In the genomic region with DNA sequence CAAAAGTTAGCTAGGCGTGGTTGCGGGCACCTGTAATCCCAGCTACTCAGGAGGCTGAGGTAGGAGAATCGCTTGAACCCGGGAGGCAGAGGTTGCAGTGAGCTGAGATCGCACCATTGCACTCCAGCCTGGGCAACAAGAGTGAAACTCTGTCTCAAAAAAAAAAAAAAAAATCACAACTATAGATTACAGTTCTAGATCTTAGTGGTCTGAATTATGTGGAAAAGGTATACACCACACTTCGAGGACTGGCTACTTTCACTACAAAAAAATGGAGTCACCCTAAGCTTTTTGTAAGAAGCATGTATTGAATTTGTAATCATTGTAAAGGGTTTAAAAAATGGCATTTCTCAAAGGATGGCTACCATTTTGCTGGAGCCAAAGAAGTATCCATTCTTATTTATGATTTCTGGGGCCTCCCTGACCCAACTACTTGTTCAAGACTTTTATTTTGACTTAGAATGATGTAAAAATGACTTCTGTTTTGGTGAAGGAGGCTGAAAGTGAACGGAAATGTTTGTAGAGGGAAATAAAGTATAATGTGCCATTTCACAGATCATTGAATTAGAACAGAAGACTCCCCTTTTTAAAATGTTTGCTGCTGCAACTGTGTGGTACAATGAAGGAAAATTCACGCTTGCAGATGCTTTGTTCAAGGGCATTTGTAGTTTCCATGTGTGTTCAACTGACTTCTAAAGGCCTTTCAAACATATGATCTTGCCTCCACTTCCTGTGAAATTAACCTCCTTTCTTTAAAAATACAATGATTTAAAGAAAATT, we compare ENCODE assay signal across 19 cellular contexts. TPM values are rescaled to one million over a fixed set of nuclear protein-coding genes. Genes with fewer than 3 reads are reported as not detected.
DNase-seq lines count a peak whose midpoint lies in the region; ATAC-seq and TF ChIP-seq lines count a peak whose summit lies in the region.
"Had no signal": no experiment of that assay in that cellular context is flagged by ENCODE, and none has a peak within 500 bp of the region (broad histone marks: within the 10 kb centered on the region; RNA-seq: fewer than 3 reads in every experiment).

No MANE protein-coding gene starts in this region.

- H3K9me3 Mint-ChIP-seq in stimulated activated naive CD8-positive, alpha-beta T cell treated with anti-CD3 and anti-CD28 coated beads, Interleukin-15, Interleukin-2, amounts not matched to agents 100 ng/mL and 50 ng/mL, for 24 hours, result no peaks in the 10 kb centered on the region
- H3K9me3 Mint-ChIP-seq in activated naive CD8-positive, alpha-beta T cell treated with anti-CD3 and anti-CD28 coated beads for 36 hours, result no peaks in the 10 kb centered on the region
- no peaks in the 10 kb centered on the region for H3K9me3 Mint-ChIP-seq in WTC11
- H3K9me3 Mint-ChIP-seq: activated T-cell treated with anti-CD3 and anti-CD28 coated beads, Interleukin-2, amount 50 U/mL, for 4 hours; stimulated activated naive CD8-positive, alpha-beta T cell treated with anti-CD3 and anti-CD28 coated beads, Interleukin-15, amount 100 ng/mL, for 72 hours had no signal

- peak overlapping the region; percentile 13 for H3K27ac Mint-ChIP-seq in stimulated activated naive CD8-positive, alpha-beta T cell treated with anti-CD3 and anti-CD28 coated beads, Interleukin-15, Interleukin-2, amounts not matched to agents 100 ng/mL and 50 ng/mL, for 24 hours
- peak overlapping the region; percentile 54 for H3K27ac Mint-ChIP-seq in activated naive CD8-positive, alpha-beta T cell treated with anti-CD3 and anti-CD28 coated beads for 36 hours
- H3K27ac Mint-ChIP-seq in WTC11, result no peak overlapping the region

- H3K4me3 Mint-ChIP-seq in stimulated activated naive CD8-positive, alpha-beta T cell treated with anti-CD3 and anti-CD28 coated beads, Interleukin-15, Interleukin-2, amounts not matched to agents 100 ng/mL and 50 ng/mL, for 24 hours, result no peak overlapping the region
- no peak overlapping the region for H3K4me3 Mint-ChIP-seq in activated naive CD8-positive, alpha-beta T cell treated with anti-CD3 and anti-CD28 coated beads for 36 hours
- H3K4me3 Mint-ChIP-seq in WTC11, result no peak overlapping the region
- H3K4me3 Mint-ChIP-seq: activated T-cell treated with anti-CD3 and anti-CD28 coated beads, Interleukin-2, amount 50 U/mL, for 4 hours; stimulated activated naive CD8-positive, alpha-beta T cell treated with anti-CD3 and anti-CD28 coated beads, Interleukin-15, amount 100 ng/mL, for 72 hours had no signal

- no peak for DNase-seq in stimulated activated naive CD8-positive, alpha-beta T cell treated with anti-CD3 and anti-CD28 coated beads, Interleukin-15, Interleukin-2, amounts not matched to agents 100 U/mL and 50 U/mL, for 24 hours
- peak; percentile 19 to 80 for DNase-seq in NCI-H2081 (lab: John Stamatoyannopoulos, UW)
- DNase-seq in activated naive CD8-positive, alpha-beta T cell treated with anti-CD3 and anti-CD28 coated beads for 36 hours, result no peak
- DNase-seq in cerebellar nuclear complex (lab: John Stamatoyannopoulos, UW), result no peak
- DNase-seq in WTC11 (ENCODE audit: low spot score), result no peak
- no peak for DNase-seq in NCI-H2171 treated with DMSO at 0.1 percent for 48 hours (lab: John Stamatoyannopoulos, UW)
- no peak for DNase-seq in coronary artery (ENCODE audit: low spot score)
- DNase-seq: activated CD4-positive, alpha-beta T cell treated with anti-CD3 and anti-CD28 coated beads, Interleukin-2, amount 50 U/mL, for 48 hours; activated T-cell treated with anti-CD3 and anti-CD28 coated beads, Interleukin-2, amount 50 U/mL, for 4 hours; COR-L47; dermis blood vessel endothelial cell; DND-41; head of caudate nucleus; left lung; NCI-H1092; stimulated activated CD4-positive, alpha-beta T cell treated with anti-CD3 and anti-CD28 coated beads, Interleukin-1b, Interleukin-23, amount 100 ng/mL, for 48 hours; stimulated activated naive CD8-positive, alpha-beta T cell treated with anti-CD3 and anti-CD28 coated beads, Interleukin-15, amount 100 ng/mL, for 72 hours; trophoblast cell had no signal

- no peak overlapping the region for H3K27ac ChIP-seq in coronary artery
- H3K27ac ChIP-seq: left lung had no signal

- CTCF ChIA-PET in WTC11 (lab: Charles Lee), result interaction anchor here (0.7 kb wide), 2 partner anchors 306 to 676 kb away, joined by 4 read pairs; no protein-coding TSS in a partner anchor

- H3K4me1 Mint-ChIP-seq in stimulated activated naive CD8-positive, alpha-beta T cell treated with anti-CD3 and anti-CD28 coated beads, Interleukin-15, Interleukin-2, amounts not matched to agents 100 ng/mL and 50 ng/mL, for 24 hours (ENCODE audit: low read depth), result peaks cover 20% of the 10 kb centered on the region
- peaks cover 19% of the 10 kb centered on the region for H3K4me1 Mint-ChIP-seq in activated naive CD8-positive, alpha-beta T cell treated with anti-CD3 and anti-CD28 coated beads for 36 hours
- H3K4me1 Mint-ChIP-seq in WTC11, result peaks cover 8% of the 10 kb centered on the region; the same call in 1 of the 2 replicates

- POLR2A ChIA-PET in WTC11 (lab: Charles Lee), result interaction anchor here (0.7 kb wide), 1 partner anchor 873 kb away, joined by 6 read pairs; no protein-coding TSS in a partner anchor

- H3K36me3 Mint-ChIP-seq in stimulated activated naive CD8-positive, alpha-beta T cell treated with anti-CD3 and anti-CD28 coated beads, Interleukin-15, Interleukin-2, amounts not matched to agents 100 ng/mL and 50 ng/mL, for 24 hours (ENCODE audit: low read depth), result peaks cover 18% of the 10 kb centered on the region
- peaks cover 12% of the 10 kb centered on the region for H3K36me3 Mint-ChIP-seq in activated naive CD8-positive, alpha-beta T cell treated with anti-CD3 and anti-CD28 coated beads for 36 hours
- peaks cover 7% of the 10 kb centered on the region; the same call in 1 of the 2 replicates for H3K36me3 Mint-ChIP-seq in WTC11

- H3K27me3 Mint-ChIP-seq in stimulated activated naive CD8-positive, alpha-beta T cell treated with anti-CD3 and anti-CD28 coated beads, Interleukin-15, Interleukin-2, amounts not matched to agents 100 ng/mL and 50 ng/mL, for 24 hours, result no peaks in the 10 kb centered on the region
- no peaks in the 10 kb centered on the region for H3K27me3 Mint-ChIP-seq in activated naive CD8-positive, alpha-beta T cell treated with anti-CD3 and anti-CD28 coated beads for 36 hours
- H3K27me3 Mint-ChIP-seq in WTC11 (ENCODE audit: low read depth), result no peaks in the 10 kb centered on the region
- H3K27me3 Mint-ChIP-seq: stimulated activated naive CD8-positive, alpha-beta T cell treated with anti-CD3 and anti-CD28 coated beads, Interleukin-15, amount 100 ng/mL, for 72 hours had no signal

- ATAC-seq in stimulated activated naive CD8-positive, alpha-beta T cell treated with anti-CD3 and anti-CD28 coated beads, Interleukin-15, Interleukin-2, amounts not matched to agents 100 U/mL and 50 U/mL, for 24 hours, result no peak
- no peak for ATAC-seq in WTC11
- ATAC-seq: activated T-cell treated with anti-CD3 and anti-CD28 coated beads, Interleukin-2, amount 50 U/mL, for 4 hours; left lung; stimulated activated naive CD8-positive, alpha-beta T cell treated with anti-CD3 and anti-CD28 coated beads, Interleukin-15, amount 100 ng/mL, for 72 hours had no signal

- TF ChIP-seq CTCF in WTC11 (IDR thresholded peaks at IDR 0.05), result no peak
- TF ChIP-seq CTCF in coronary artery (IDR thresholded peaks at IDR 0.05), result no peak

- H3K4me3 ChIP-seq in coronary artery, result no peak overlapping the region
- H3K4me3 ChIP-seq: left lung had no signal

TF ChIP-seq in WTC11, 78 proteins besides CTCF, POLR2A, EP300 and RAD21 (continues in another document):
- TF ChIP-seq FOXJ3 (CRISPR knock-in tag; IDR thresholded peaks at IDR 0.05; ENCODE audit: borderline replicate concordance) (no peak), PRRX2 (CRISPR knock-in tag; IDR thresholded peaks at IDR 0.05) (no peak), OVOL2 (CRISPR knock-in tag; IDR thresholded peaks at IDR 0.05; ENCODE audit: borderline replicate concordance) (no peak), KAT7 (CRISPR knock-in tag; IDR thresholded peaks at IDR 0.05; ENCODE audit: borderline replicate concordance) (no peak)
- TF ChIP-seq, protein P1, sequence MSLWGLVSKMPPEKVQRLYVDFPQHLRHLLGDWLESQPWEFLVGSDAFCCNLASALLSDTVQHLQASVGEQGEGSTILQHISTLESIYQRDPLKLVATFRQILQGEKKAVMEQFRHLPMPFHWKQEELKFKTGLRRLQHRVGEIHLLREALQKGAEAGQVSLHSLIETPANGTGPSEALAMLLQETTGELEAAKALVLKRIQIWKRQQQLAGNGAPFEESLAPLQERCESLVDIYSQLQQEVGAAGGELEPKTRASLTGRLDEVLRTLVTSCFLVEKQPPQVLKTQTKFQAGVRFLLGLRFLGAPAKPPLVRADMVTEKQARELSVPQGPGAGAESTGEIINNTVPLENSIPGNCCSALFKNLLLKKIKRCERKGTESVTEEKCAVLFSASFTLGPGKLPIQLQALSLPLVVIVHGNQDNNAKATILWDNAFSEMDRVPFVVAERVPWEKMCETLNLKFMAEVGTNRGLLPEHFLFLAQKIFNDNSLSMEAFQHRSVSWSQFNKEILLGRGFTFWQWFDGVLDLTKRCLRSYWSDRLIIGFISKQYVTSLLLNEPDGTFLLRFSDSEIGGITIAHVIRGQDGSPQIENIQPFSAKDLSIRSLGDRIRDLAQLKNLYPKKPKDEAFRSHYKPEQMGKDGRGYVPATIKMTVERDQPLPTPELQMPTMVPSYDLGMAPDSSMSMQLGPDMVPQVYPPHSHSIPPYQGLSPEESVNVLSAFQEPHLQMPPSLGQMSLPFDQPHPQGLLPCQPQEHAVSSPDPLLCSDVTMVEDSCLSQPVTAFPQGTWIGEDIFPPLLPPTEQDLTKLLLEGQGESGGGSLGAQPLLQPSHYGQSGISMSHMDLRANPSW (CRISPR knock-in tag; conservative IDR thresholded peaks at IDR 0.05; ENCODE audit: low read depth), result no peak
- TF ChIP-seq, protein P2, sequence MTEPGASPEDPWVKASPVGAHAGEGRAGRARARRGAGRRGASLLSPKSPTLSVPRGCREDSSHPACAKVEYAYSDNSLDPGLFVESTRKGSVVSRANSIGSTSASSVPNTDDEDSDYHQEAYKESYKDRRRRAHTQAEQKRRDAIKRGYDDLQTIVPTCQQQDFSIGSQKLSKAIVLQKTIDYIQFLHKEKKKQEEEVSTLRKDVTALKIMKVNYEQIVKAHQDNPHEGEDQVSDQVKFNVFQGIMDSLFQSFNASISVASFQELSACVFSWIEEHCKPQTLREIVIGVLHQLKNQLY (CRISPR knock-in tag; IDR thresholded peaks at IDR 0.05), result no peak

RNA-seq across cellular contexts. Expression of a gene that starts 37.1 kb away (rescaled TPM):
- 100 to 1,000 TPM; 109 to 110 TPM for total RNA-seq in activated naive CD8-positive, alpha-beta T cell treated with anti-CD3 and anti-CD28 coated beads for 36 hours
- total RNA-seq in WTC11 (2021), result 61.5 to 67.0 TPM (median 66.4 TPM) in 3 replicates

Comparison
In these comparisons a context has a peak if more than half of its experiments do, and no peak if none do; other contexts are left out.
1. DNase-seq: peak in NCI-H2081 (2 of 2); none in stimulated activated naive CD8-positive, alpha-beta T cell treated with anti-CD3 and anti-CD28 coated beads, Interleukin-15, Interleukin-2, amounts not matched to agents 100 U/mL and 50 U/mL, for 24 hours (single experiment), activated naive CD8-positive, alpha-beta T cell treated with anti-CD3 and anti-CD28 coated beads for 36 hours (single experiment), cerebellar nuclear complex (0 of 2), WTC11 (single experiment), NCI-H2171 treated with DMSO at 0.1 percent for 48 hours (single experiment) and coronary artery (single experiment).